Comparison of ENCODE assay signal across 34 cellular contexts in the genomic region with DNA sequence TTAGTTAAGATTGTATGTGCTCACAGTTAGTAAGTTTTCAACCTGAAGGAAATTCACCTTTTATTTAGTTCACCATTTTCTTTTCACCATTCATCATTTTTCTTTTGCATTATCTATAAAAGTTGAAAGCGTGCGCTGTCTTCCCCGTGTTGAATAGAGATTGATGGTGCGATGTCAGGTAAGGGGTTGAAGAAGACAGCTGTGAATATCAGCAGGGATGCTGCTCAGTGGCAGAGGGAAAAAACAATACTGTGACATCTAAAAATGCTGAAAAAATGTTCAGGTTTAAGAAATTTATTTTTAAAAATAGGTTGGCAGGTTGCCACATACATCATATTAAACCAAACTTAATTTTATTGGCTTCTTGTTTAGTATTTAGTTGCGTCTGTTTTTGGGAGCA.
"Had no signal": no experiment of that assay in that cellular context is flagged by ENCODE, and none has a peak within 500 bp of the region (broad histone marks: within the 10 kb centered on the region; RNA-seq: fewer than 3 reads in every experiment).

No MANE protein-coding gene starts in this region.

- H3K4me2 ChIP-seq: KMS-11 had no signal

- H3K9me3 ChIP-seq: MG63 had no signal

- H3K27me3 ChIP-seq: MG63 had no signal

- H3K27ac ChIP-seq: KMS-11 had no signal

- H3K36me3 ChIP-seq: MG63 had no signal

- DNase-seq: Karpas-422, Kasumi-1, MG63, MM.1S, MV-4-11, NCI-H1048, NCI-H1092, NCI-H1092 treated with DMSO at 0.1 percent for 48 hours, NCI-H1105, NCI-H1105 treated with DMSO at 0.1 percent for 48 hours, NCI-H1417, NCI-H1417 treated with DMSO at 0.1 percent for 48 hours, NCI-H1436, NCI-H1436 treated with DMSO at 0.1 percent for 48 hours, NCI-H146, NCI-H1694, NCI-H1694 treated with DMSO at 0.1 percent for 48 hours, NCI-H187, NCI-H187 treated with DMSO at 0.1 percent for 48 hours, NCI-H1930, NCI-H2029, NCI-H2029 treated with DMSO at 0.1 percent for 48 hours, NCI-H2081, NCI-H2081 treated with DMSO at 0.1 percent for 48 hours, NCI-H2107, NCI-H2171, NCI-H2171 treated with DMSO at 0.1 percent for 48 hours, NCI-H2227 treated with DMSO at 0.1 percent for 48 hours, NCI-H226, NCI-H345, NCI-H446, NCI-H446 treated with DMSO at 0.1 percent for 48 hours, NCI-H510A had no signal

- H3K4me3 ChIP-seq: MG63 had no signal

- H3K9ac ChIP-seq: KMS-11 had no signal
